In the genomic region with DNA sequence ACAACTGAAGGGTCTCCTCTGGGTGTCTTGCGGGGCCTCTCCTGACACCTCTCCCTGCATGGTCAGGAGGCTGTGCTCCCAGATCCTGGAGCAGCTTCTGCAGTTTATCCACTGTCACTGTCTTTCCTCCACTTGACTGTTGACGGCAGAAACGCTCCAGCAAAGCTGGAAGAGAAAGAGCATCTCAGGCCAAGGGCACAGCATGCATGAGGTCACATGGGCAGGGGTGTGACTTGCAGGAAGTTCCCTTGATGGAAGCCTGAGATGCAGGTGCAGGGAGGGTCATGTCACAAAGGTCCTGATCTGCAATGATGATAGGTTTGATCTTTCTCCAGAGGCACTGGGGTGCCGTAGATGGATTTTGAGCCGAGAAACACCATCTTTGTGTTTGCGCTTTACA, we compare ENCODE assay signal across 17 cellular contexts. TPM values are rescaled to one million over a fixed set of nuclear protein-coding genes. Genes with fewer than 3 reads are reported as not detected.
A peak's percentile ranks its signal among the peaks of the same experiment; 100 is the strongest.
DNase-seq lines count a peak whose midpoint lies in the region; ATAC-seq, FAIRE-seq and TF ChIP-seq lines count a peak whose summit lies in the region.
"Had no signal": no experiment of that assay in that cellular context is flagged by ENCODE, and none has a peak within 500 bp of the region (broad histone marks: within the 10 kb centered on the region; RNA-seq: fewer than 3 reads in every experiment).

No MANE protein-coding gene starts in this region.

- H3K4me1 ChIP-seq in colonic mucosa (no peaks in the 10 kb centered on the region), small intestine (ENCODE audit: control insufficient read depth in 2 of 2, insufficient read depth in 1 of 2, low read depth in 1 of 2, low read length in 1 of 2) (no peaks in the 10 kb centered on the region)
- H3K4me1 ChIP-seq: BLaER1, Caco-2, HAP-1 had no signal

- peak; percentile 5 for DNase-seq in activated CD8-positive, alpha-beta T cell treated with anti-CD3 and anti-CD28 coated beads for 36 hours
- DNase-seq in activated CD8-positive, alpha-beta T cell treated with anti-CD3 and anti-CD28 coated beads, Interleukin-2, amount 10 ng/mL, durations not matched to agents 7 days and 5 days = no peak
- DNase-seq in colonic mucosa = peak; percentile 45
- peak; percentile 90 for DNase-seq in small intestine
- DNase-seq: 8988T; AML-193; Caco-2; CD8-positive, alpha-beta memory T cell; GOT3 had no signal

- H3K27me3 ChIP-seq in colonic mucosa (no peaks in the 10 kb centered on the region), small intestine (ENCODE audit: control insufficient read depth in 2 of 2, insufficient read depth in 2 of 2, low read length in 2 of 2) (no peaks in the 10 kb centered on the region)
- H3K27me3 ChIP-seq: BLaER1 had no signal

- H3K36me3 ChIP-seq in colonic mucosa (peaks cover 14% of the 10 kb centered on the region), small intestine (ENCODE audit: control insufficient read depth in 2 of 2, insufficient read depth in 2 of 2, low read length in 2 of 2) (peaks cover 0 to 13% of the 10 kb centered on the region in 2 donors)
- H3K36me3 ChIP-seq: HAP-1 had no signal

- no peak for TF ChIP-seq RAD21 in Ishikawa (IDR thresholded peaks at IDR 0.05; ENCODE audit: low read depth)

- intact Hi-C loops in activated CD8-positive, alpha-beta T cell treated with anti-CD3 and anti-CD28 coated beads for 36 hours (cut with micrococcal nuclease) = no loop called here
- intact Hi-C loops in colonic mucosa (cut with DNase I) = no loop called here

- no peaks in the 10 kb centered on the region for H3K9me3 ChIP-seq in colonic mucosa
- no peaks in the 10 kb centered on the region for H3K9me3 ChIP-seq in small intestine (ENCODE audit: control insufficient read depth, low read depth)
- H3K9me3 ChIP-seq: BLaER1, Caco-2, HAP-1 had no signal

- no peak overlapping the region for H3K4me3 Mint-ChIP-seq in activated CD8-positive, alpha-beta T cell treated with anti-CD3 and anti-CD28 coated beads for 36 hours
- no peak overlapping the region for H3K4me3 Mint-ChIP-seq in activated CD8-positive, alpha-beta T cell treated with anti-CD3 and anti-CD28 coated beads, Interleukin-2, amount 10 ng/mL, durations not matched to agents 7 days and 5 days
- H3K4me3 Mint-ChIP-seq: CD8-positive, alpha-beta memory T cell; IgD-negative memory B cell had no signal

- H3K9ac ChIP-seq in colonic mucosa (ENCODE audit: low read depth in 2 of 2, low read length in 2 of 2) = no peak overlapping the region
- H3K9ac ChIP-seq: BLaER1 had no signal

- POLR2A ChIA-PET in activated CD8-positive, alpha-beta T cell treated with anti-CD3 and anti-CD28 coated beads for 36 hours (lab: Charles Lee) = no interaction called here
- POLR2A ChIA-PET in activated CD8-positive, alpha-beta T cell treated with anti-CD3 and anti-CD28 coated beads, Interleukin-2, amount 10 ng/mL, durations not matched to agents 7 days and 5 days (lab: Charles Lee) = no interaction called here

- CTCF ChIA-PET in activated CD8-positive, alpha-beta T cell treated with anti-CD3 and anti-CD28 coated beads for 36 hours (lab: Charles Lee) = interaction anchor here (0.8 to 3.3 kb wide), 3 partner anchors 11 to 200 kb away, joined by 3 to 17 read pairs (median 3); no protein-coding TSS in a partner anchor
- CTCF ChIA-PET in activated CD8-positive, alpha-beta T cell treated with anti-CD3 and anti-CD28 coated beads, Interleukin-2, amount 10 ng/mL, durations not matched to agents 7 days and 5 days (lab: Charles Lee) = interaction anchor here (1.4 to 3.9 kb wide), 2 partner anchors 10 to 200 kb away, joined by 4 to 19 read pairs; no protein-coding TSS in a partner anchor

- H3K27ac ChIP-seq in colonic mucosa (no peak overlapping the region), small intestine (ENCODE audit: low read depth in 1 of 2, low read length in 1 of 2) (no peak overlapping the region)
- H3K27ac ChIP-seq: BLaER1 had no signal

- H3K4me1 Mint-ChIP-seq in activated CD8-positive, alpha-beta T cell treated with anti-CD3 and anti-CD28 coated beads for 36 hours (ENCODE audit: low read depth) = no peaks in the 10 kb centered on the region
- H3K4me1 Mint-ChIP-seq in activated CD8-positive, alpha-beta T cell treated with anti-CD3 and anti-CD28 coated beads, Interleukin-2, amount 10 ng/mL, durations not matched to agents 7 days and 5 days (ENCODE audit: low read depth) = no peaks in the 10 kb centered on the region
- H3K4me1 Mint-ChIP-seq: CD8-positive, alpha-beta memory T cell; IgD-negative memory B cell had no signal

- no peaks in the 10 kb centered on the region for H3K9me3 Mint-ChIP-seq in activated CD8-positive, alpha-beta T cell treated with anti-CD3 and anti-CD28 coated beads for 36 hours
- H3K9me3 Mint-ChIP-seq in activated CD8-positive, alpha-beta T cell treated with anti-CD3 and anti-CD28 coated beads, Interleukin-2, amount 10 ng/mL, durations not matched to agents 7 days and 5 days (ENCODE audit: insufficient read depth) = no peaks in the 10 kb centered on the region
- H3K9me3 Mint-ChIP-seq: IgD-negative memory B cell had no signal

- peaks cover 2% of the 10 kb centered on the region for H3K27me3 Mint-ChIP-seq in activated CD8-positive, alpha-beta T cell treated with anti-CD3 and anti-CD28 coated beads for 36 hours
- peaks cover 15% of the 10 kb centered on the region for H3K27me3 Mint-ChIP-seq in activated CD8-positive, alpha-beta T cell treated with anti-CD3 and anti-CD28 coated beads, Interleukin-2, amount 10 ng/mL, durations not matched to agents 7 days and 5 days (ENCODE audit: low read depth)

- no peak overlapping the region for H3K4me3 ChIP-seq in colonic mucosa
- no peak overlapping the region for H3K4me3 ChIP-seq in small intestine (ENCODE audit: low read depth in 1 of 2, low read length in 2 of 2)
- H3K4me3 ChIP-seq: BLaER1, GM12878, HAP-1 had no signal

- no peaks in the 10 kb centered on the region for H3K36me3 Mint-ChIP-seq in activated CD8-positive, alpha-beta T cell treated with anti-CD3 and anti-CD28 coated beads for 36 hours (ENCODE audit: low read depth)
- no peaks in the 10 kb centered on the region for H3K36me3 Mint-ChIP-seq in activated CD8-positive, alpha-beta T cell treated with anti-CD3 and anti-CD28 coated beads, Interleukin-2, amount 10 ng/mL, durations not matched to agents 7 days and 5 days (ENCODE audit: low read depth)
- H3K36me3 Mint-ChIP-seq: CD8-positive, alpha-beta memory T cell; IgD-negative memory B cell had no signal

- 23 to 63% (median 35%) methylated on average over 6 of the region's 6 CpGs for WGBS in small intestine, 3 donors

- no peak for TF ChIP-seq CTCF in activated CD8-positive, alpha-beta T cell treated with anti-CD3 and anti-CD28 coated beads for 36 hours (IDR thresholded peaks at IDR 0.05)
- no peak for TF ChIP-seq CTCF in colonic mucosa (IDR thresholded peaks at IDR 0.05)

- FAIRE-seq in small intestine (lab: Jason Lieb, UNC) = no peak
- FAIRE-seq: GM12878, GM18507 had no signal

- no peak for TF ChIP-seq EP300 in Ishikawa (IDR thresholded peaks at IDR 0.05; ENCODE audit: borderline replicate concordance)

- no peak for ATAC-seq in activated CD8-positive, alpha-beta T cell treated with anti-CD3 and anti-CD28 coated beads for 36 hours
- no peak for ATAC-seq in activated CD8-positive, alpha-beta T cell treated with anti-CD3 and anti-CD28 coated beads, Interleukin-2, amount 10 ng/mL, durations not matched to agents 7 days and 5 days
- ATAC-seq in GM19351 (IDR thresholded peaks at IDR 0.05; ENCODE audit: unreplicated experiment) = no peak
- no peak for ATAC-seq in GM21381 (IDR thresholded peaks at IDR 0.05; ENCODE audit: unreplicated experiment)
- ATAC-seq: GM12878 had no signal

- no peak overlapping the region for H3K27ac Mint-ChIP-seq in activated CD8-positive, alpha-beta T cell treated with anti-CD3 and anti-CD28 coated beads for 36 hours
- no peak overlapping the region for H3K27ac Mint-ChIP-seq in activated CD8-positive, alpha-beta T cell treated with anti-CD3 and anti-CD28 coated beads, Interleukin-2, amount 10 ng/mL, durations not matched to agents 7 days and 5 days
- H3K27ac Mint-ChIP-seq: CD8-positive, alpha-beta memory T cell; IgD-negative memory B cell had no signal

TF ChIP-seq in Ishikawa, 13 proteins besides CTCF, POLR2A, EP300 and RAD21:
- TF ChIP-seq, protein P1, sequence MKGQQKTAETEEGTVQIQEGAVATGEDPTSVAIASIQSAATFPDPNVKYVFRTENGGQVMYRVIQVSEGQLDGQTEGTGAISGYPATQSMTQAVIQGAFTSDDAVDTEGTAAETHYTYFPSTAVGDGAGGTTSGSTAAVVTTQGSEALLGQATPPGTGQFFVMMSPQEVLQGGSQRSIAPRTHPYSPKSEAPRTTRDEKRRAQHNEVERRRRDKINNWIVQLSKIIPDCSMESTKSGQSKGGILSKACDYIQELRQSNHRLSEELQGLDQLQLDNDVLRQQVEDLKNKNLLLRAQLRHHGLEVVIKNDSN (IDR thresholded peaks at IDR 0.05) = peak; percentile 53; the same call in 1 of the 2 replicates
- no peak for TF ChIP-seq TEAD4 (IDR thresholded peaks at IDR 0.05)
- no peak for TF ChIP-seq YY1 (IDR thresholded peaks at IDR 0.05; ENCODE audit: low read depth)

RNA-seq across cellular contexts. Expression of gene SLC44A3, which starts 23.3 kb away (rescaled TPM):
- not detected for total RNA-seq in activated CD8-positive, alpha-beta T cell treated with anti-CD3 and anti-CD28 coated beads for 36 hours
- not detected for total RNA-seq in activated CD8-positive, alpha-beta T cell treated with anti-CD3 and anti-CD28 coated beads, Interleukin-2, amount 10 ng/mL, durations not matched to agents 7 days and 5 days
- total RNA-seq in colonic mucosa = 10 to 100 TPM; 55.4 to 71.4 TPM
- 10 to 100 TPM in 2 of 3 donors, 1 to 10 TPM in 1; 9.5 to 28.3 (median 10.7) TPM for polyA plus RNA-seq in small intestine
- total RNA-seq: GM12878 had no signal
- polyA plus RNA-seq: GM12878, IgD-negative memory B cell had no signal

Comparison
In these comparisons a context has a peak if more than half of its experiments do, and no peak if none do; other contexts are left out.
1. RNA of gene SLC44A3, which starts 23.3 kb away (total RNA-seq): 55.4 to 71.4 TPM in colonic mucosa; not detected in activated CD8-positive, alpha-beta T cell treated with anti-CD3 and anti-CD28 coated beads, Interleukin-2, amount 10 ng/mL, durations not matched to agents 7 days and 5 days and not detected in activated CD8-positive, alpha-beta T cell treated with anti-CD3 and anti-CD28 coated beads for 36 hours; every median in the first group is over 10 times any median in the second.